Comparison of ENCODE assay signal across 8 cellular contexts in the genomic region with DNA sequence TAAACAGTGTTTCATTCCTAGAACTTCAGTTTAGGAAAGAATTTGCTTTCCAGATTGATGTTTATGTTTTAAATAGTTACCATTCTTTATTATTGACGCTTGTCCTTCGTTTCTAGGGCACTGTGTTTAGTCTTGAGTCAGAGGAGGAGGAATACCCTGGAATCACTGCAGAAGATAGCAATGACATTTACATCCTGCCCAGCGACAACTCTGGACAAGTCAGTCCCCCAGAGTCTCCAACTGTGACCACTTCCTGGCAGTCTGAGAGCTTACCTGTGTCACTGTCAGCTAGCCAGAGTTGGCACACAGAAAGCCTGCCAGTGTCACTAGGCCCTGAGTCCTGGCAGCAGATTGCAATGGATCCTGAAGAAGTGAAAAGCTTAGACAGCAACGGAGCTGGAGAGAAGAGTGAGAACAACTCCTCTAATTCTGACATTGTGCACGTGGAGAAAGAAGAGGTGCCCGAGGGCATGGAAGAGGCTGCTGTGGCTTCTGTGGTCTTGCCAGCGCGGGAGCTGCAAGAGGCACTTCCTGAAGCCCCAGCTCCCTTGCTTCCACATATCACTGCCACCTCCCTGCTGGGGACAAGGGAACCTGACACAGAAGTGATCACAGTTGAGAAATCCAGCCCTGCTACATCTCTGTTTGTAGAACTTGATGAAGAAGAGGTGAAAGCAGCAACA. TPM values are rescaled to one million over a fixed set of nuclear protein-coding genes. Genes with fewer than 3 reads are reported as not detected.
A peak's percentile ranks its signal among the peaks of the same experiment; 100 is the strongest.
DNase-seq lines count a peak whose midpoint lies in the region; ATAC-seq and TF ChIP-seq lines count a peak whose summit lies in the region.

No MANE protein-coding gene starts in this region.

- in situ Hi-C loops in GM23248 (cut with MboI), result no loop called here

- H3K27ac ChIP-seq in GM23248 (peak overlapping the region; percentile 47), SJSA1 (peak overlapping the region; percentile 90), esophagus (ENCODE audit: low read depth in 2 of 2, low read length in 1 of 2) (peak overlapping the region; percentile 21 to 24), psoas muscle (no peak overlapping the region)

- peak; percentile 20 for DNase-seq in GM23248
- peak; percentile 81 to 90 for DNase-seq in SJSA1 (ENCODE audit: low read depth in 1 of 2, low spot score in 2 of 2)
- no peak for DNase-seq in psoas muscle
- DNase-seq in NCI-H82 (lab: John Stamatoyannopoulos, UW), result no peak
- no peak for DNase-seq in stimulated activated naive CD4-positive, alpha-beta T cell treated with Interleukin-2 at 50 U/mL for 16 hours (lab: John Stamatoyannopoulos, UW)
- no peak for DNase-seq in NCI-H526 (lab: John Stamatoyannopoulos, UW)

- H3K27me3 ChIP-seq in GM23248 (replicated peaks; ENCODE audit: insufficient read depth) (no peaks in the 10 kb centered on the region), SJSA1 (replicated peaks) (no peaks in the 10 kb centered on the region), esophagus (ENCODE audit: control insufficient read depth in 1 of 2, insufficient read depth in 2 of 2, low read length in 2 of 2) (no peaks in the 10 kb centered on the region), psoas muscle (ENCODE audit: insufficient read depth in 3 of 3, low read length in 2 of 3) (no peaks in the 10 kb centered on the region)

- no peak overlapping the region for H3K9ac ChIP-seq in GM23248

- intact Hi-C loops in psoas muscle (cut with DNase I), result no loop called here

- H3K36me3 ChIP-seq in GM23248 (ENCODE audit: low read depth) (peaks cover 10% of the 10 kb centered on the region; the same call in 1 of the 2 replicates), SJSA1 (peaks cover 59% of the 10 kb centered on the region), esophagus (ENCODE audit: control insufficient read depth in 2 of 2, insufficient read depth in 2 of 2, low read length in 1 of 2) (peaks cover 14 to 18% of the 10 kb centered on the region in 2 donors), psoas muscle (ENCODE audit: insufficient read depth in 1 of 2, low read depth in 1 of 2) (peaks cover 10 to 60% of the 10 kb centered on the region in 2 donors)

- WGBS in GM23248 (ENCODE audit: low coverage in 1 of 2, low lambda C conversion rate in 2 of 2, missing lambda C conversion rate in 2 of 2), 2 experiments, result 70 to 77% methylated on average over 8 of the region's 8 CpGs
- WGBS in esophagus, 2 donors, result 52 to 56% methylated on average over 8 of the region's 8 CpGs
- 55 to 74% (median 68%) methylated on average over 8 of the region's 8 CpGs for WGBS in psoas muscle, 3 donors

- no peaks in the 10 kb centered on the region for H3K4me1 ChIP-seq in GM23248 (ENCODE audit: insufficient read depth)
- H3K4me1 ChIP-seq in SJSA1 (replicated peaks), result peaks cover 45% of the 10 kb centered on the region
- peaks cover 0 to 3% of the 10 kb centered on the region in 2 donors for H3K4me1 ChIP-seq in esophagus (ENCODE audit: control insufficient read depth in 2 of 2, insufficient read depth in 2 of 2, low read length in 1 of 2)
- peaks cover 11% of the 10 kb centered on the region for H3K4me1 ChIP-seq in psoas muscle

- no peak overlapping the region for H3K4me2 ChIP-seq in GM23248 (ENCODE audit: unreplicated experiment)

- H2AFZ ChIP-seq in GM23248, result no peak overlapping the region

- H3K4me3 ChIP-seq in GM23248, result no peak overlapping the region
- H3K4me3 ChIP-seq in SJSA1, result no peak overlapping the region
- H3K4me3 ChIP-seq in esophagus (ENCODE audit: low read depth in 1 of 2, low read length in 2 of 2), result no peak overlapping the region
- H3K4me3 ChIP-seq in psoas muscle, result no peak overlapping the region

- H3K9me2 ChIP-seq in GM23248 (ENCODE audit: insufficient read depth), result no peaks in the 10 kb centered on the region

- TF ChIP-seq CTCF in psoas muscle (IDR thresholded peaks at IDR 0.05), result no peak

- H3K79me2 ChIP-seq in GM23248 (ENCODE audit: insufficient read depth), result peaks cover 46% of the 10 kb centered on the region

- H3K9me3 ChIP-seq in GM23248 (ENCODE audit: low read depth) (no peaks in the 10 kb centered on the region), SJSA1 (replicated peaks) (no peaks in the 10 kb centered on the region), esophagus (ENCODE audit: control insufficient read depth in 2 of 2, insufficient read depth in 1 of 2, low read depth in 1 of 2, low read length in 1 of 2) (no peaks in the 10 kb centered on the region), psoas muscle (no peaks in the 10 kb centered on the region)

- peak; percentile 6 to 45 (median 34) for ATAC-seq in psoas muscle
- ATAC-seq in activated CD4-positive, CD25-positive, alpha-beta regulatory T cell treated with anti-CD3 and anti-CD28 coated beads, Interleukin-2, amount 50 U/mL, for 24 hours, result no peak

- H3F3A ChIP-seq in GM23248 (ENCODE audit: insufficient read depth), result no peaks in the 10 kb centered on the region; the same call in 1 of the 2 replicates

- no peaks in the 10 kb centered on the region for H4K20me1 ChIP-seq in GM23248 (ENCODE audit: insufficient read depth)

RNA-seq across cellular contexts. Expression of gene BID, which starts 47.6 kb away (rescaled TPM):
- total RNA-seq in GM23248 (2014; rRNA removed; shearing (Covaris generic)), result 33.8 and 70.7 TPM in 2 replicates
- 64.6 and 67.6 TPM in 2 replicates for polyA plus RNA-seq in GM23248 (2016; fragmentation: Nextera tagmentation; extraction: Ambion mirVana)
- total RNA-seq in SJSA1 (2014; rRNA removed; shearing (Covaris generic)), result 27.0 and 47.4 TPM in 2 replicates
- polyA plus RNA-seq in esophagus, result 10 to 100 TPM in 1 of 2 donors, 1 to 10 TPM in 1; 9.0 to 19.3 TPM
- 10 to 100 TPM in 2 of 4 donors, 1 to 10 TPM in 2; 5.6 to 19.4 (median 8.3) TPM for total RNA-seq in psoas muscle
- polyA plus RNA-seq in psoas muscle, result 10 to 100 TPM in 1 of 3 donors, 1 to 10 TPM in 2; 7.8 to 27.4 (median 9.9) TPM

Comparison
In these comparisons a context has a peak if more than half of its experiments do, and no peak if none do; other contexts are left out.
1. DNase-seq: peak in GM23248 (single experiment) and SJSA1 (2 of 2); none in psoas muscle (0 of 2), NCI-H82 (single experiment), stimulated activated naive CD4-positive, alpha-beta T cell treated with Interleukin-2 at 50 U/mL for 16 hours (single experiment) and NCI-H526 (0 of 2).
2. ATAC-seq: peak in psoas muscle (4 of 4); none in activated CD4-positive, CD25-positive, alpha-beta regulatory T cell treated with anti-CD3 and anti-CD28 coated beads, Interleukin-2, amount 50 U/mL, for 24 hours (0 of 2).